ENCODE assay signal across 13 cellular contexts in genomic region chr11:1931326-1931725, GRCh38. TPM values are rescaled to one million over a fixed set of nuclear protein-coding genes. Genes with fewer than 3 reads are reported as not detected.
DNase-seq lines count a peak whose midpoint lies in the region; ATAC-seq and TF ChIP-seq lines count a peak whose summit lies in the region.
"Had no signal": no experiment of that assay in that cellular context is flagged by ENCODE, and none has a peak within 500 bp of the region (broad histone marks: within the 10 kb centered on the region; RNA-seq: fewer than 3 reads in every experiment).

No MANE protein-coding gene starts in this region.

- no peaks in the 10 kb centered on the region for H3K79me2 ChIP-seq in osteoblast (ENCODE audit: insufficient read depth, low read length)
- H3K79me2 ChIP-seq in trophoblast cell (ENCODE audit: control insufficient read depth, insufficient read depth, low read length, poor library complexity): no peaks in the 10 kb centered on the region

- H3K36me3 ChIP-seq in BLaER1 (no peaks in the 10 kb centered on the region), heart right ventricle (peaks cover 0 to 5% (median 0%) of the 10 kb centered on the region in 9 donors), osteoblast (ENCODE audit: insufficient read depth, low read length) (no peaks in the 10 kb centered on the region), trophoblast cell (ENCODE audit: control insufficient read depth in 1 of 2, insufficient read depth in 2 of 2, low read length in 2 of 2) (no peaks in the 10 kb centered on the region)
- H3K36me3 ChIP-seq: breast epithelium, ovary, thoracic aorta had no signal

- peak overlapping the region; percentile 56 for H3K4me2 ChIP-seq in BLaER1
- H3K4me2 ChIP-seq in osteoblast (ENCODE audit: insufficient read depth, low read length): peak overlapping the region; percentile 81
- H3K4me2 ChIP-seq in trophoblast cell (ENCODE audit: low read length): no peak overlapping the region

- H2AFZ ChIP-seq in osteoblast (ENCODE audit: low read length) (peak overlapping the region; percentile 91), trophoblast cell (ENCODE audit: insufficient read depth, low read length, poor library complexity) (no peak overlapping the region)

- 44 to 49% methylated on average over 13 of the region's 13 CpGs for WGBS in heart right ventricle, 2 donors
- no CpG with 5 or more reads among the region's 13 CpGs for WGBS in trophoblast cell (ENCODE audit: extremely low coverage, insufficient coverage, insufficient read length)

- H3K79me1 ChIP-seq in trophoblast cell (ENCODE audit: low read length): peaks cover 7% of the 10 kb centered on the region

- H2AK5ac ChIP-seq in trophoblast cell (ENCODE audit: low read length): no peak overlapping the region

- no peak overlapping the region for H3K23ac ChIP-seq in trophoblast cell (ENCODE audit: low read length)

- H3K9ac ChIP-seq in BLaER1 (no peak overlapping the region), trophoblast cell (ENCODE audit: low read length) (no peak overlapping the region)

- no peak overlapping the region for H3K18ac ChIP-seq in trophoblast cell (ENCODE audit: low read length)

- H3K14ac ChIP-seq in trophoblast cell (ENCODE audit: low read length): no peak overlapping the region

- H3K9me3 ChIP-seq in BLaER1 (no peaks in the 10 kb centered on the region), heart right ventricle (no peaks in the 10 kb centered on the region), osteoblast (ENCODE audit: low read depth, low read length) (no peaks in the 10 kb centered on the region), trophoblast cell (ENCODE audit: insufficient read depth, low read depth, low read length) (peaks cover 3% of the 10 kb centered on the region)
- H3K9me3 ChIP-seq: breast epithelium, ovary, thoracic aorta had no signal

- TF ChIP-seq CTCF in heart right ventricle (IDR thresholded peaks at IDR 0.05): no peak
- no peak for TF ChIP-seq CTCF in osteoblast (IDR thresholded peaks at IDR 0.05; ENCODE audit: extremely low read depth, low read depth, low read length)

- H4K20me1 ChIP-seq in BLaER1 (no peaks in the 10 kb centered on the region), osteoblast (ENCODE audit: insufficient read depth, low read length) (no peaks in the 10 kb centered on the region)

- H3K4me3 ChIP-seq in BLaER1: no peak overlapping the region
- H3K4me3 ChIP-seq in heart right ventricle: no peak overlapping the region
- peak overlapping the region; percentile 40 for H3K4me3 ChIP-seq in osteoblast (ENCODE audit: insufficient read depth, low read length)
- H3K4me3 ChIP-seq in trophoblast cell (ENCODE audit: low read depth, low read length): no peak overlapping the region
- H3K4me3 ChIP-seq: breast epithelium, ovary, thoracic aorta had no signal

- H4K91ac ChIP-seq in trophoblast cell (ENCODE audit: low read depth, low read length): no peak overlapping the region

- H3K4me1 ChIP-seq in BLaER1: peaks cover 45% of the 10 kb centered on the region
- peaks cover 5 to 48% (median 21%) of the 10 kb centered on the region in 9 donors for H3K4me1 ChIP-seq in heart right ventricle
- peaks cover 7% of the 10 kb centered on the region for H3K4me1 ChIP-seq in osteoblast (ENCODE audit: insufficient read depth, low read length)
- peaks cover 17 to 20% of the 10 kb centered on the region in 2 experiments for H3K4me1 ChIP-seq in trophoblast cell (ENCODE audit: control insufficient read depth in 1 of 2, insufficient read depth in 2 of 2, low read length in 2 of 2)
- H3K4me1 ChIP-seq: breast epithelium had no signal

- no peak overlapping the region for H3K4ac ChIP-seq in trophoblast cell (ENCODE audit: low read depth, low read length)

- ATAC-seq in heart right ventricle: peak in 7 of 8 donors; percentile 22 to 36 (median 27)
- ATAC-seq in HG03135 (IDR thresholded peaks at IDR 0.05; ENCODE audit: unreplicated experiment): no peak

- no peak overlapping the region for H2BK5ac ChIP-seq in trophoblast cell (ENCODE audit: low read depth, low read length, poor library complexity)

- no peak overlapping the region for H3K27ac ChIP-seq in BLaER1
- H3K27ac ChIP-seq in heart right ventricle: peak overlapping the region; percentile 17 to 79 (median 64)
- no peak overlapping the region for H3K27ac ChIP-seq in osteoblast (ENCODE audit: low read depth, low read length)
- no peak overlapping the region for H3K27ac ChIP-seq in trophoblast cell (ENCODE audit: low read depth, low read length)
- H3K27ac ChIP-seq: ovary, thoracic aorta had no signal

- H4K8ac ChIP-seq in trophoblast cell (ENCODE audit: low read depth, low read length): no peak overlapping the region

- no peak overlapping the region for H2BK12ac ChIP-seq in trophoblast cell (ENCODE audit: low read length)

- H3K27me3 ChIP-seq in BLaER1 (no peaks in the 10 kb centered on the region; the same call in 1 of the 2 replicates), heart right ventricle (no peaks in the 10 kb centered on the region), osteoblast (ENCODE audit: insufficient read depth, low read length) (no peaks in the 10 kb centered on the region), trophoblast cell (ENCODE audit: insufficient read depth, low read length) (no peaks in the 10 kb centered on the region)
- H3K27me3 ChIP-seq: breast epithelium, ovary had no signal

- DNase-seq in amniotic epithelial cell (ENCODE audit: low read depth): peak; percentile 59
- DNase-seq in heart right ventricle: peak in 1 of 2 donors; percentile 58
- DNase-seq in osteoblast (ENCODE audit: insufficient read length, low spot score, missing footprints): peak; percentile 98
- no peak for DNase-seq in stimulated activated CD4-positive, alpha-beta T cell treated with anti-CD3 and anti-CD28 coated beads, Interleukin-1b, Interleukin-23, amount 100 ng/mL, for 48 hours
- DNase-seq in trophoblast cell: no peak
- no peak for DNase-seq in SKM-1 (lab: John Stamatoyannopoulos, UW; ENCODE audit: unreplicated experiment)
- DNase-seq: NCI-H2081, ovary, SHP77 treated with DMSO at 0.1 percent for 48 hours had no signal

- intact Hi-C loops in heart right ventricle (cut with DNase I): loop anchor here in 1 of 10 donors (2.0 kb wide), 1 partner anchor 19 kb away; no protein-coding TSS in a partner anchor

- H2BK120ac ChIP-seq in trophoblast cell (ENCODE audit: insufficient read depth, low read length, poor library complexity): no peak overlapping the region

- no peak overlapping the region for H4K12ac ChIP-seq in trophoblast cell (ENCODE audit: low read depth, low read length)

RNA-seq across cellular contexts. Expression of gene TNNT3, which starts 11.8 kb away (rescaled TPM):
- 10 to 100 TPM; 12.5 to 49.9 (median 39.9) TPM for total RNA-seq in heart right ventricle
- polyA plus RNA-seq in heart right ventricle: 10 to 100 TPM; 45.7 to 48.5 TPM
- not detected in 2 replicates for total RNA-seq in osteoblast
- polyA plus RNA-seq in trophoblast cell (2013): 4.2 and 4.5 TPM in 2 replicates

RNA-seq across cellular contexts. Expression of gene MRPL23, which starts 15.8 kb away (rescaled TPM):
- total RNA-seq in heart right ventricle: 10 to 100 TPM; 45.9 to 95.8 (median 74.2) TPM
- 100 to 1,000 TPM; 225 to 356 TPM for polyA plus RNA-seq in heart right ventricle
- total RNA-seq in osteoblast: 84.9 and 94.5 TPM in 2 replicates
- 99.0 and 101 TPM in 2 replicates for polyA plus RNA-seq in trophoblast cell (2013)

RNA-seq across cellular contexts. Expression of gene PRR33, which starts 39.6 kb away (rescaled TPM):
- total RNA-seq in heart right ventricle: 1 to 10 TPM; 2.3 to 4.9 (median 3.5) TPM
- polyA plus RNA-seq in heart right ventricle: 1 to 10 TPM in 1 of 2 donors, under 1 TPM in 1; 0.09 to 6.5 TPM
- total RNA-seq in osteoblast: not detected in 2 replicates
- not detected in 2 replicates for polyA plus RNA-seq in trophoblast cell (2013)
- total RNA-seq: breast epithelium, ovary had no signal

Comparison
In these comparisons a context has a peak if more than half of its experiments do, and no peak if none do; other contexts are left out.
1. H3K27ac ChIP-seq: peak in heart right ventricle (10 of 10); none in BLaER1 (single experiment), osteoblast (single experiment) and trophoblast cell (single experiment).
2. DNase-seq: peak in amniotic epithelial cell (single experiment) and osteoblast (single experiment); none in stimulated activated CD4-positive, alpha-beta T cell treated with anti-CD3 and anti-CD28 coated beads, Interleukin-1b, Interleukin-23, amount 100 ng/mL, for 48 hours (single experiment), trophoblast cell (0 of 2) and SKM-1 (single experiment).
3. RNA of gene TNNT3, which starts 11.8 kb away (total RNA-seq): 12.5 to 49.9 TPM in heart right ventricle; not detected in osteoblast; every median in the first group is over 10 times any median in the second.